7 cellular contexts compared by ENCODE assay signal in the genomic region with DNA sequence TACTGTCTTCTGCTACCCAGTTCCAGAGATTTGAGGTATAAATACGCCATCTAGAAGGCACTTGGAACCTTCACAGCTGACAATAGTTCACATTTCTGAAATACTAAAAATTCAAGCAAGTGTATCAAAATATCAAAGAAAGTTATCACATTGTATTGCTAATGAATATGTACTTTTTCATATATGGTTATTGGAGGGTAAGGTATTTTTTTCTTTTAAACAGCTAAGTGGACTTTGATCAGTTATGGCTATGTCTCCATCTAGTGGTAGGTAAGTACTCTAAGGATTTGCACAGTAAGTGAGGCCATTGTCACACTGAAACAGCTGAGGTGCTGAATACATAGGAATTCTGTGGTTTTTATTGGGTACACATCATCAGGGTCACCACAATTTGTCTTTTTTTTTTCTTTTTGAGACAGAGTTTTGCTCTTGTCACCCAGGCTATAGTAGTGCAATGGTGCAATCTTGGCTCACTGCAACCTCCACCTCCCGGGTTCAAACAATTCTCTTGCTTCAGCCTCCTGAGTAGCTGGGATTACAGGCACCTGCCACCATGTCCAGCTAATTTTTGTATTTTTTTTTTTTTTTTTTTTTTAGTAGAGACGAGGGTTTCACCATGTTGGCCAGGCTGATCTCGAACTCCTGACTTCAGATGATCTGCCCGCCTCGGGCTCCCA. TPM values are rescaled to one million over a fixed set of nuclear protein-coding genes. Genes with fewer than 3 reads are reported as not detected.
DNase-seq lines count a peak whose midpoint lies in the region; ATAC-seq and TF ChIP-seq lines count a peak whose summit lies in the region.

No MANE protein-coding gene starts in this region.

- H3K4me3 ChIP-seq in body of pancreas (no peak overlapping the region), stomach (no peak overlapping the region)

- TF ChIP-seq POLR2A in body of pancreas (IDR thresholded peaks at IDR 0.05) (no peak), stomach (IDR thresholded peaks at IDR 0.05) (no peak)

- CTCF ChIA-PET in GM10248 (lab: Yijun Ruan, JAX), result interaction anchor here (0.6 to 6.5 kb wide), 41 partner anchors 8 to 451 kb away, joined by 3 to 73 read pairs (median 5); a partner anchor contains a TSS

- H3K27me3 Mint-ChIP-seq in immature natural killer cell (ENCODE audit: low read depth in 3 of 3), result peaks cover 0 to 5% (median 3%) of the 10 kb centered on the region in 3 donors
- no peaks in the 10 kb centered on the region for H3K27me3 Mint-ChIP-seq in T-helper 2 cell treated with Interferon-gamma antibody and Interleukin-4, amounts not matched to agents 5 μg/mL and 100 μg/mL, for 36 hours (ENCODE audit: low read depth)

- WGBS in body of pancreas, 2 donors, result 75% methylated on average over 6 of the region's 6 CpGs
- WGBS in stomach, 5 donors, result 76 to 85% (median 79%) methylated on average over 6 of the region's 6 CpGs

- no peaks in the 10 kb centered on the region for H3K9me3 Mint-ChIP-seq in immature natural killer cell
- H3K9me3 Mint-ChIP-seq in T-helper 2 cell treated with Interferon-gamma antibody and Interleukin-4, amounts not matched to agents 5 μg/mL and 100 μg/mL, for 36 hours, result peaks cover 5% of the 10 kb centered on the region

- H3K36me3 ChIP-seq in body of pancreas (replicated peaks in 1 of 2; ENCODE audit: insufficient read depth in 1 of 2, low read depth in 2 of 2) (no peaks in the 10 kb centered on the region), stomach (no peaks in the 10 kb centered on the region)

- TF ChIP-seq EP300 in stomach (IDR thresholded peaks at IDR 0.05), result no peak

- no peaks in the 10 kb centered on the region for H3K4me1 ChIP-seq in body of pancreas
- H3K4me1 ChIP-seq in stomach, result no peaks in the 10 kb centered on the region

- H3K27me3 ChIP-seq in body of pancreas, result no peaks in the 10 kb centered on the region
- H3K27me3 ChIP-seq in stomach, result no peaks in the 10 kb centered on the region

- H3K4me3 Mint-ChIP-seq in immature natural killer cell, result no peak overlapping the region
- H3K4me3 Mint-ChIP-seq in T-helper 2 cell treated with Interferon-gamma antibody and Interleukin-4, amounts not matched to agents 5 μg/mL and 100 μg/mL, for 36 hours, result no peak overlapping the region

- H3K27ac ChIP-seq in body of pancreas (no peak overlapping the region), stomach (no peak overlapping the region)

- ATAC-seq in HG03571 (IDR thresholded peaks at IDR 0.05; ENCODE audit: unreplicated experiment), result peak; percentile 57
- ATAC-seq in body of pancreas, result peak; percentile 79

- no peaks in the 10 kb centered on the region for H3K4me1 Mint-ChIP-seq in immature natural killer cell
- H3K4me1 Mint-ChIP-seq in T-helper 2 cell treated with Interferon-gamma antibody and Interleukin-4, amounts not matched to agents 5 μg/mL and 100 μg/mL, for 36 hours (ENCODE audit: low read depth), result peaks cover 2% of the 10 kb centered on the region

- DNase-seq in GM10248 (ENCODE audit: extremely low spot score), result peak; percentile 62
- DNase-seq in NCI-H748 treated with DMSO at 0.1 percent for 48 hours (lab: John Stamatoyannopoulos, UW), result peak; percentile 61
- DNase-seq in body of pancreas, result peak in 1 of 4 donors; percentile 34
- DNase-seq in immature natural killer cell, result peak; percentile 34 to 55 (median 55)
- no peak for DNase-seq in stomach
- DNase-seq in T-helper 2 cell treated with Interferon-gamma antibody and Interleukin-4, amounts not matched to agents 5 μg/mL and 100 μg/mL, for 36 hours (ENCODE audit: low spot score), result no peak

- TF ChIP-seq CTCF in GM10248 (IDR thresholded peaks at IDR 0.05; ENCODE audit: control extremely low read depth, extremely low read depth, low read depth, missing control alignments), result peak; percentile 68
- TF ChIP-seq CTCF in body of pancreas (IDR thresholded peaks at IDR 0.05), result peak; percentile 54 to 87 (median 81)
- peak in 5 of 7 experiments; percentile 49 to 82 (median 63) for TF ChIP-seq CTCF in stomach (IDR thresholded peaks at IDR 0.05)

- POLR2A ChIA-PET in GM10248 (lab: Yijun Ruan, JAX), result interaction anchor here (0.9 kb wide), 1 partner anchor 76 kb away, joined by 3 read pairs; no protein-coding TSS in a partner anchor

- H3K9me3 ChIP-seq in body of pancreas (peaks cover 0 to 6% (median 0%) of the 10 kb centered on the region in 3 donors), stomach (no peaks in the 10 kb centered on the region)

- H3K36me3 Mint-ChIP-seq in immature natural killer cell, result no peaks in the 10 kb centered on the region
- no peaks in the 10 kb centered on the region for H3K36me3 Mint-ChIP-seq in T-helper 2 cell treated with Interferon-gamma antibody and Interleukin-4, amounts not matched to agents 5 μg/mL and 100 μg/mL, for 36 hours (ENCODE audit: low read depth)

- intact Hi-C loops in body of pancreas (cut with DNase I), result loop anchor here (5.0 kb wide), 1 partner anchor 323 kb away; no protein-coding TSS in a partner anchor
- intact Hi-C loops in stomach (cut with DNase I; ENCODE audit: low total_unique reads), result no loop called here

- no peak overlapping the region for H3K27ac Mint-ChIP-seq in immature natural killer cell
- H3K27ac Mint-ChIP-seq in T-helper 2 cell treated with Interferon-gamma antibody and Interleukin-4, amounts not matched to agents 5 μg/mL and 100 μg/mL, for 36 hours, result no peak overlapping the region

RNA-seq across cellular contexts. Expression of a gene that starts 49.1 kb away (rescaled TPM):
- total RNA-seq in body of pancreas, result not detected
- not detected for polyA plus RNA-seq in immature natural killer cell
- total RNA-seq in stomach, result under 1 TPM in 2 of 5 donors, not detected in 3; 0.29 to 0.92 TPM
- polyA plus RNA-seq in stomach, result 1 to 10 TPM in 1 of 3 donors, under 1 TPM in 1, not detected in 1; 0.76 to 4.2 TPM

Comparison
In these comparisons a context has a peak if more than half of its experiments do, and no peak if none do; other contexts are left out.
1. DNase-seq: peak in GM10248 (single experiment), NCI-H748 treated with DMSO at 0.1 percent for 48 hours (single experiment) and immature natural killer cell (3 of 3); none in stomach (single experiment) and T-helper 2 cell treated with Interferon-gamma antibody and Interleukin-4, amounts not matched to agents 5 μg/mL and 100 μg/mL, for 36 hours (single experiment).
2. Peak in every context shown above with its lines, with median percentiles within 50 percentile points of each other: CTCF ChIP-seq.